In the genomic region with DNA sequence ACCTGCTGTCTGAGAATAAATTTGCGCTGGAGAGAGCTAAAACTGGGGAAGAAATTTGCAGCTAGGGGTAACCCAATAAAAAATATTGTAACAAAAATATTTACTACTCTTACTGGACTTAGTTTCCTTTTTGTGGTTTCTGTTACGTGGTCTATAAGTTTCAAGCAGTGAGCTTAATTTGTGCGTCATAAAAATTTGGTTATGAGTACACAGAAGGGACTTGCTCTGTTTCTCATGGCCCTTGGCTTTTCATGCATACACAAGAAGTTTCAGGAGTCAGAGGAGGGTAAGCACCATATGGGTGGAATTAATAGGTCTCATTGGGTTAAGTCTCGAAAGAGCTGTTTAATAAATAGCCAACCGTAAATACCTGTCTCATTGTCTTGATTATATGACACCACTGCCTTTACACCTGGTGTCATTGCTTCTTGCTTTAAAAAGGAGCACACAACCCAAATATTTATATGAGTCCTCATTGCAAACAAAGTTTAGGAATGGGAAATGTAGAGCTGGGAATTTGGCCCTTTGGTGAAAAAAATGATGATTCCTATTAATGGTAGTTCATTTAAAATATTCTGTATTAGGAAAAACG, we compare ENCODE assay signal across 8 cellular contexts. TPM values are rescaled to one million over a fixed set of nuclear protein-coding genes. Genes with fewer than 3 reads are reported as not detected.
DNase-seq lines count a peak whose midpoint lies in the region; ATAC-seq and TF ChIP-seq lines count a peak whose summit lies in the region.

No MANE protein-coding gene starts in this region.

- CTCF ChIA-PET in activated B cell treated with CpG ODN at 0.5 μM for 24 hours (lab: Charles Lee): interaction anchor here (0.9 to 4.4 kb wide), 10 partner anchors 18 to 212 kb away, joined by 3 to 27 read pairs (median 4); no protein-coding TSS in a partner anchor

- POLR2A ChIA-PET in activated B cell treated with CpG ODN at 0.5 μM for 24 hours (lab: Charles Lee): interaction anchor here (0.7 to 6.2 kb wide), 37 partner anchors 11 to 339 kb away, joined by 3 to 137 read pairs (median 5); a partner anchor contains a TSS

- TF ChIP-seq EP300 in tibial nerve (IDR thresholded peaks at IDR 0.05): no peak

- H3K4me3 Mint-ChIP-seq in activated B cell treated with CpG ODN at 0.5 μM for 24 hours: peak overlapping the region; percentile 97

- H3K9me3 Mint-ChIP-seq in activated B cell treated with CpG ODN at 0.5 μM for 24 hours: no peaks in the 10 kb centered on the region

- DNase-seq in BE2C (no peak), activated B cell treated with CpG ODN at 0.5 μM for 24 hours (no peak), iris pigment epithelial cell (ENCODE audit: low read depth) (peak; percentile 65), tibial nerve (ENCODE audit: low spot score in 2 of 2) (no peak), kidney glomerular epithelial cell (lab: John Stamatoyannopoulos, UW) (no peak), mucosa of gallbladder (ENCODE audit: low spot score) (no peak)

- H3K36me3 ChIP-seq in BE2C (no peaks in the 10 kb centered on the region), tibial nerve (no peaks in the 10 kb centered on the region)

- H3K4me3 ChIP-seq in BE2C (ENCODE audit: low read depth, low read length) (peak overlapping the region; percentile 95), tibial nerve (peak overlapping the region; percentile 67 to 97 (median 79))

- H3K27me3 Mint-ChIP-seq in activated B cell treated with CpG ODN at 0.5 μM for 24 hours: no peaks in the 10 kb centered on the region

- H3K27me3 ChIP-seq in BE2C: no peaks in the 10 kb centered on the region
- no peaks in the 10 kb centered on the region for H3K27me3 ChIP-seq in tibial nerve

- TF ChIP-seq POLR2A in tibial nerve (IDR thresholded peaks at IDR 0.05): no peak

- ATAC-seq in GM19023 (IDR thresholded peaks at IDR 0.05; ENCODE audit: unreplicated experiment) (peak; percentile 68), HG03097 (IDR thresholded peaks at IDR 0.05; ENCODE audit: low FRiP score, unreplicated experiment) (peak; percentile 63), activated B cell treated with CpG ODN at 0.5 μM for 24 hours (ENCODE audit: low read depth) (peak; percentile 66)

- H3K4me1 ChIP-seq in BE2C: no peaks in the 10 kb centered on the region
- peaks cover 0 to 66% (median 49%) of the 10 kb centered on the region in 4 donors for H3K4me1 ChIP-seq in tibial nerve

- H3K9me3 ChIP-seq in BE2C (no peaks in the 10 kb centered on the region), tibial nerve (peaks cover 0 to under 1% (median 0%) of the 10 kb centered on the region in 4 donors)

- WGBS in tibial nerve, 2 donors: 35 to 41% methylated on average over 6 of the region's 6 CpGs

- TF ChIP-seq CTCF in BE2C (IDR thresholded peaks at IDR 0.05; ENCODE audit: low read depth, low read length) (no peak), activated B cell treated with CpG ODN at 0.5 μM for 24 hours (IDR thresholded peaks at IDR 0.05) (no peak), tibial nerve (IDR thresholded peaks at IDR 0.05) (no peak)

- peaks cover 27% of the 10 kb centered on the region for H3K36me3 Mint-ChIP-seq in activated B cell treated with CpG ODN at 0.5 μM for 24 hours (ENCODE audit: low read depth)

- peak overlapping the region; percentile 99 for H3K27ac Mint-ChIP-seq in activated B cell treated with CpG ODN at 0.5 μM for 24 hours

- peak overlapping the region; percentile 30 to 99 (median 95) for H3K27ac ChIP-seq in tibial nerve

- intact Hi-C loops in activated B cell treated with CpG ODN at 0.5 μM for 24 hours (cut with micrococcal nuclease): loop anchor here (1.0 to 2.0 kb wide), 15 partner anchors 8 to 415 kb away; a partner anchor contains a TSS

- H3K4me1 Mint-ChIP-seq in activated B cell treated with CpG ODN at 0.5 μM for 24 hours: peaks cover 72% of the 10 kb centered on the region

RNA-seq across cellular contexts. Expression of a gene that starts 1.9 kb away (rescaled TPM):
- polyA plus RNA-seq in BE2C (2012; ENCODE audit: insufficient read depth, insufficient read length, low read depth): 9.0 TPM
- total RNA-seq in activated B cell treated with CpG ODN at 0.5 μM for 24 hours: 141 and 152 TPM in 2 replicates
- 10 to 100 TPM; 38.0 to 46.5 (median 39.9) TPM for total RNA-seq in tibial nerve
- total RNA-seq in mucosa of gallbladder: 50.0 TPM
